17 cellular contexts compared by ENCODE assay signal in genomic region chr20:44219791-44220190, GRCh38. TPM values are rescaled to one million over a fixed set of nuclear protein-coding genes. Genes with fewer than 3 reads are reported as not detected.
DNase-seq lines count a peak whose midpoint lies in the region; ATAC-seq and TF ChIP-seq lines count a peak whose summit lies in the region.
"Had no signal": no experiment of that assay in that cellular context is flagged by ENCODE, and none has a peak within 500 bp of the region (broad histone marks: within the 10 kb centered on the region; RNA-seq: fewer than 3 reads in every experiment).

No MANE protein-coding gene starts in this region.

- ATAC-seq in T-cell (replicated peaks in 1 of 4), result no peak
- no peak for ATAC-seq in right cardiac atrium
- no peak for ATAC-seq in stimulated activated naive CD8-positive, alpha-beta T cell treated with anti-CD3 and anti-CD28 coated beads, Interleukin-15, amount 100 ng/mL, for 72 hours
- no peak for ATAC-seq in GM21786 (IDR thresholded peaks at IDR 0.05; ENCODE audit: unreplicated experiment)
- ATAC-seq: K562, SK-N-SH treated with all-trans-retinoic acid at 6 μM for 48 hours had no signal

- H3K9me3 ChIP-seq in right cardiac atrium (ENCODE audit: control insufficient read depth, low read length) (no peaks in the 10 kb centered on the region), colonic mucosa (no peaks in the 10 kb centered on the region)

- H3K4me3 Mint-ChIP-seq in activated naive CD4-positive, alpha-beta T cell treated with anti-CD3 and anti-CD28 coated beads, Interleukin-2, amount 50 U/mL, for 24 hours, result peak overlapping the region; percentile 61
- H3K4me3 Mint-ChIP-seq in T-cell, result peak overlapping the region; percentile 52 to 85 (median 58)
- peak overlapping the region; percentile 62 to 85 for H3K4me3 Mint-ChIP-seq in stimulated activated naive CD8-positive, alpha-beta T cell treated with anti-CD3 and anti-CD28 coated beads, Interleukin-15, amount 100 ng/mL, for 72 hours

- TF ChIP-seq CTCF in colonic mucosa (IDR thresholded peaks at IDR 0.05), result no peak

- H3K4me1 ChIP-seq in right cardiac atrium (ENCODE audit: control insufficient read depth, insufficient read depth, low read length) (peaks cover 6% of the 10 kb centered on the region), colonic mucosa (no peaks in the 10 kb centered on the region)

- no peak for DNase-seq in activated naive CD4-positive, alpha-beta T cell treated with anti-CD3 and anti-CD28 coated beads, Interleukin-2, amount 50 U/mL, for 16 hours
- DNase-seq in T-cell (no peak), right cardiac atrium (no peak), colonic mucosa (no peak)
- DNase-seq in stimulated activated naive CD8-positive, alpha-beta T cell treated with anti-CD3 and anti-CD28 coated beads, Interleukin-15, amount 100 ng/mL, for 72 hours, result no peak
- DNase-seq in central memory CD4-positive, alpha-beta T cell, result no peak
- DNase-seq: COR-L47, head of caudate nucleus, NCI-H1048 had no signal

- no peaks in the 10 kb centered on the region for H3K27me3 Mint-ChIP-seq in activated naive CD4-positive, alpha-beta T cell treated with anti-CD3 and anti-CD28 coated beads, Interleukin-2, amount 50 U/mL, for 24 hours
- no peaks in the 10 kb centered on the region for H3K27me3 Mint-ChIP-seq in T-cell
- no peaks in the 10 kb centered on the region for H3K27me3 Mint-ChIP-seq in stimulated activated naive CD8-positive, alpha-beta T cell treated with anti-CD3 and anti-CD28 coated beads, Interleukin-15, amount 100 ng/mL, for 72 hours

- CTCF ChIA-PET in T-cell (lab: Charles Lee), result interaction anchor here in 1 of 2 donors (8.2 kb wide), 1 partner anchor 90 kb away, joined by 111 read pairs; the partner anchor contains the start of gene FITM2

- 44% methylated on average over 6 of the region's 6 CpGs for WGBS in right cardiac atrium

- peaks cover 3% of the 10 kb centered on the region for H3K36me3 Mint-ChIP-seq in activated naive CD4-positive, alpha-beta T cell treated with anti-CD3 and anti-CD28 coated beads, Interleukin-2, amount 50 U/mL, for 24 hours
- peaks cover 14% of the 10 kb centered on the region for H3K36me3 Mint-ChIP-seq in T-cell

- intact Hi-C loops in right cardiac atrium (cut with DNase I), result loop anchor here (5.0 to 10.0 kb wide), 6 partner anchors 165 to 515 kb away; no protein-coding TSS in a partner anchor
- intact Hi-C loops in colonic mucosa (cut with DNase I), result loop anchor here (2.0 to 10.0 kb wide), 4 partner anchors 91 to 465 kb away; partner anchors contain the start of gene FITM2

- H3K9me3 Mint-ChIP-seq in activated naive CD4-positive, alpha-beta T cell treated with anti-CD3 and anti-CD28 coated beads, Interleukin-2, amount 50 U/mL, for 24 hours, result no peaks in the 10 kb centered on the region
- H3K9me3 Mint-ChIP-seq in T-cell, result no peaks in the 10 kb centered on the region
- no peaks in the 10 kb centered on the region for H3K9me3 Mint-ChIP-seq in stimulated activated naive CD8-positive, alpha-beta T cell treated with anti-CD3 and anti-CD28 coated beads, Interleukin-15, amount 100 ng/mL, for 72 hours

- H3K36me3 ChIP-seq in colonic mucosa, result no peaks in the 10 kb centered on the region

- H3K27ac Mint-ChIP-seq in activated naive CD4-positive, alpha-beta T cell treated with anti-CD3 and anti-CD28 coated beads, Interleukin-2, amount 50 U/mL, for 24 hours, result peak overlapping the region; percentile 81
- peak overlapping the region; percentile 95 to 96 for H3K27ac Mint-ChIP-seq in T-cell
- peak overlapping the region; percentile 40 to 90 for H3K27ac Mint-ChIP-seq in stimulated activated naive CD8-positive, alpha-beta T cell treated with anti-CD3 and anti-CD28 coated beads, Interleukin-15, amount 100 ng/mL, for 72 hours

- POLR2A ChIA-PET in T-cell (lab: Charles Lee), result no interaction called here

- H3K9ac ChIP-seq in colonic mucosa (ENCODE audit: low read depth in 2 of 2, low read length in 2 of 2), result no peak overlapping the region

- H3K27ac ChIP-seq in right cardiac atrium (ENCODE audit: low read length), result peak overlapping the region; percentile 32
- H3K27ac ChIP-seq in colonic mucosa, result no peak overlapping the region

- H3K27me3 ChIP-seq in right cardiac atrium (ENCODE audit: control insufficient read depth, insufficient read depth) (no peaks in the 10 kb centered on the region), colonic mucosa (no peaks in the 10 kb centered on the region)

- H3K4me3 ChIP-seq in right cardiac atrium (ENCODE audit: low read length) (no peak overlapping the region), colonic mucosa (no peak overlapping the region)
- H3K4me3 ChIP-seq: K562 had no signal

- H3K4me1 Mint-ChIP-seq in activated naive CD4-positive, alpha-beta T cell treated with anti-CD3 and anti-CD28 coated beads, Interleukin-2, amount 50 U/mL, for 24 hours, result peaks cover 64% of the 10 kb centered on the region
- peaks cover 63 to 70% (median 67%) of the 10 kb centered on the region in 3 donors for H3K4me1 Mint-ChIP-seq in T-cell
- peaks cover 54% of the 10 kb centered on the region for H3K4me1 Mint-ChIP-seq in stimulated activated naive CD8-positive, alpha-beta T cell treated with anti-CD3 and anti-CD28 coated beads, Interleukin-15, amount 100 ng/mL, for 72 hours

RNA-seq across cellular contexts. Expression of gene OSER1, which starts 9.2 kb away (rescaled TPM):
- total RNA-seq in T-cell, result 10 to 100 TPM; 28.7 to 96.7 (median 35.4) TPM
- 10 to 100 TPM; 22.6 to 44.5 (median 36.1) TPM for total RNA-seq in right cardiac atrium
- polyA plus RNA-seq in right cardiac atrium, result 27.4 TPM
- 10 to 100 TPM; 23.3 to 31.9 TPM for total RNA-seq in colonic mucosa

RNA-seq across cellular contexts. Expression of gene GDAP1L1, which starts 27.3 kb away (rescaled TPM):
- total RNA-seq in T-cell, result not detected
- total RNA-seq in right cardiac atrium, result 1 to 10 TPM in 1 of 4 donors, under 1 TPM in 3; 0.17 to 2.8 (median 0.55) TPM
- 1.4 TPM for polyA plus RNA-seq in right cardiac atrium
- total RNA-seq in colonic mucosa, result not detected
- total RNA-seq: bronchial epithelial cell, fibroblast of lung, kidney epithelial cell, osteocyte had no signal
- polyA plus RNA-seq: fibroblast of lung had no signal

RNA-seq across cellular contexts. Expression of gene JPH2, which starts 32.8 kb away (rescaled TPM):
- total RNA-seq in T-cell (under 1 TPM in 3 of 5 donors, not detected in 2; 0.06 to 0.15 (median 0.09) TPM), right cardiac atrium (100 to 1,000 TPM in 3 of 4 donors, 10 to 100 TPM in 1; 99.0 to 117 (median 107) TPM), colonic mucosa (10 to 100 TPM in 1 of 2 donors, 1 to 10 TPM in 1; 1.3 to 13.8 TPM)
- 78.2 TPM for polyA plus RNA-seq in right cardiac atrium
- total RNA-seq: K562 had no signal
- polyA plus RNA-seq: K562 had no signal

Comparison
In these comparisons a context has a peak if more than half of its experiments do, and no peak if none do; other contexts are left out.
1. RNA of gene JPH2, which starts 32.8 kb away (total RNA-seq): 99.0 to 117 TPM in right cardiac atrium; 1.3 to 13.8 TPM in colonic mucosa and 0.06 to 0.15 TPM in T-cell; every median in the first group is over 4 times any median in the second.
2. Peak in every context shown above with its lines, with median percentiles within 50 percentile points of each other: H3K27ac Mint-ChIP-seq and H3K4me3 Mint-ChIP-seq.